In the genomic region with DNA sequence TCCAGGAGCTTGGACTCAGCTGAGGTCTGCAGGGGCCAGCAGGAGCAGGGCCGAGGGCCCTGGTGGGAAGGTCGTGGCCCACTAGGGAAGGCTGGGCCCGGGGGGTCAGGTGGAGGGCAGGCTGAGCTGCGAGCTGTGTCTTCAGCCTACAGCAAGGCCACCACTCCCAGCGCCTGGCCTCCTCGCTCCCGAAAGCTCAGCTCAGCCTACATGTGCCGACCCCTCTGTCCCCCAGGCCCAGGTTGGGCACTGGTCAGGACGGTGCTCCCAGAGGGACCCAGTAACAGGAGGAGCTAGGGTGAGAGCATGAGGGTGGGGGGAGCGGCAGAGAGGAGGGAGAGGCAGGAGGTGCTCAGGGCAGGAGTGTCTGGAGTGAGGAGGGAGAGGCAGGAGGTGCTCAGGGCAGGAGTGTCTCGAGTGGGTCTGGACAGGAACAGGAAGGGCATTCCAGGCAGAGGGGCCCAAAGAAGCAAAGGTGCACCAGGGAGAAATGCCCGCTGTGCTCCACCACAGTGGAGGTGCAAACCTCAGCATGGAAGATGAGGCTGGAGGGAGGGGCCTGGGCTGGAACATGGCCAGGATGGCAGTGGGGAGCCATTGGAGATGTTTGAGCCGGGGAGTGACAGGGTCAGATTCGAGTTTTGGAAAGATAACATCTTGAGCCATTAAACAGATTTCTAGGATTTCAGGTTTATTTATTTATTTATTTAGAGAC, we compare ENCODE assay signal across 9 cellular contexts. TPM values are rescaled to one million over a fixed set of nuclear protein-coding genes. Genes with fewer than 3 reads are reported as not detected.
DNase-seq lines count a peak whose midpoint lies in the region; ATAC-seq and TF ChIP-seq lines count a peak whose summit lies in the region.
"Had no signal": no experiment of that assay in that cellular context is flagged by ENCODE, and none has a peak within 500 bp of the region (broad histone marks: within the 10 kb centered on the region; RNA-seq: fewer than 3 reads in every experiment).

No MANE protein-coding gene starts in this region.

- H3K27ac ChIP-seq in left lung, result peak overlapping the region; percentile 79 to 88
- H3K27ac ChIP-seq in temporal lobe (ENCODE audit: low read depth, low read length), result peak overlapping the region; percentile 64

- no peaks in the 10 kb centered on the region for H3K9me3 Mint-ChIP-seq in T-helper 2 cell treated with Interferon-gamma antibody and Interleukin-4, amounts not matched to agents 5 μg/mL and 100 μg/mL, for 36 hours

- H3K36me3 ChIP-seq in adipocyte (ENCODE audit: control insufficient read depth, insufficient read depth, low read length, severe bottlenecking) (no peaks in the 10 kb centered on the region), left lung (no peaks in the 10 kb centered on the region)

- peak overlapping the region; percentile 87 for H3K9ac ChIP-seq in adipocyte (ENCODE audit: low read length)

- H3K9me3 ChIP-seq in adipocyte (ENCODE audit: control insufficient read depth, low read length) (peaks cover 4% of the 10 kb centered on the region), left lung (no peaks in the 10 kb centered on the region)

- H3K4me1 ChIP-seq in adipocyte (ENCODE audit: control insufficient read depth, insufficient read depth, low read length) (peaks cover 12% of the 10 kb centered on the region), left lung (peaks cover 29 to 45% of the 10 kb centered on the region in 2 donors)

- DNase-seq in T-helper 2 cell treated with Interferon-gamma antibody and Interleukin-4, amounts not matched to agents 5 μg/mL and 100 μg/mL, for 36 hours (ENCODE audit: low spot score), result no peak
- DNase-seq in T-helper 2 cell, result no peak
- DNase-seq in adipocyte (ENCODE audit: low read depth), result no peak
- DNase-seq in left lung, result peak; percentile 63 to 76
- no peak for DNase-seq in T-helper 9 cell
- DNase-seq in H4 (ENCODE audit: low spot score), result no peak
- DNase-seq: AML-193 had no signal

- H3K27me3 ChIP-seq in adipocyte (replicated peaks; ENCODE audit: control insufficient read depth, insufficient read depth, low read length) (peaks cover 16% of the 10 kb centered on the region), left lung (peaks cover 0 to 42% of the 10 kb centered on the region in 2 donors)

- peaks cover 10% of the 10 kb centered on the region for H3K4me1 Mint-ChIP-seq in T-helper 2 cell treated with Interferon-gamma antibody and Interleukin-4, amounts not matched to agents 5 μg/mL and 100 μg/mL, for 36 hours (ENCODE audit: low read depth)

- ATAC-seq in left lung, result peak; percentile 27
- ATAC-seq in HG03439 (IDR thresholded peaks at IDR 0.05; ENCODE audit: unreplicated experiment), result no peak

- peak overlapping the region; percentile 84 for H3K4me3 ChIP-seq in adipocyte (ENCODE audit: low read length)
- peak overlapping the region; percentile 50 to 62 for H3K4me3 ChIP-seq in left lung

- H3K36me3 Mint-ChIP-seq in T-helper 2 cell treated with Interferon-gamma antibody and Interleukin-4, amounts not matched to agents 5 μg/mL and 100 μg/mL, for 36 hours (ENCODE audit: low read depth), result no peaks in the 10 kb centered on the region

- no peak overlapping the region for H3K27ac Mint-ChIP-seq in T-helper 2 cell treated with Interferon-gamma antibody and Interleukin-4, amounts not matched to agents 5 μg/mL and 100 μg/mL, for 36 hours

- peaks cover 5% of the 10 kb centered on the region for H3K27me3 Mint-ChIP-seq in T-helper 2 cell treated with Interferon-gamma antibody and Interleukin-4, amounts not matched to agents 5 μg/mL and 100 μg/mL, for 36 hours (ENCODE audit: low read depth)

- intact Hi-C loops in left lung (cut with DNase I), result loop anchor here in 1 of 2 donors (10.0 kb wide), 1 partner anchor 260 kb away; no protein-coding TSS in a partner anchor

- no peak for TF ChIP-seq CTCF in left lung (IDR thresholded peaks at IDR 0.05)

- peak overlapping the region; percentile 62 for H3K4me3 Mint-ChIP-seq in T-helper 2 cell treated with Interferon-gamma antibody and Interleukin-4, amounts not matched to agents 5 μg/mL and 100 μg/mL, for 36 hours

RNA-seq across cellular contexts. Expression of a gene that starts 29.1 kb away (rescaled TPM):
- total RNA-seq in left lung (10 to 100 TPM in 1 of 2 donors, 1 to 10 TPM in 1; 1.9 to 10.4 TPM), temporal lobe (0.74 TPM)
- total RNA-seq in H4 (2014; rRNA removed; shearing (Covaris generic)), result 0.10 TPM in 1 of 2 replicates, not detected in the other

Comparison
In these comparisons a context has a peak if more than half of its experiments do, and no peak if none do; other contexts are left out.
1. DNase-seq: peak in left lung (2 of 2); none in T-helper 2 cell treated with Interferon-gamma antibody and Interleukin-4, amounts not matched to agents 5 μg/mL and 100 μg/mL, for 36 hours (single experiment), T-helper 2 cell (0 of 5), adipocyte (single experiment), T-helper 9 cell (single experiment) and H4 (single experiment).